Comparison of ENCODE assay signal across 8 cellular contexts in the genomic region with DNA sequence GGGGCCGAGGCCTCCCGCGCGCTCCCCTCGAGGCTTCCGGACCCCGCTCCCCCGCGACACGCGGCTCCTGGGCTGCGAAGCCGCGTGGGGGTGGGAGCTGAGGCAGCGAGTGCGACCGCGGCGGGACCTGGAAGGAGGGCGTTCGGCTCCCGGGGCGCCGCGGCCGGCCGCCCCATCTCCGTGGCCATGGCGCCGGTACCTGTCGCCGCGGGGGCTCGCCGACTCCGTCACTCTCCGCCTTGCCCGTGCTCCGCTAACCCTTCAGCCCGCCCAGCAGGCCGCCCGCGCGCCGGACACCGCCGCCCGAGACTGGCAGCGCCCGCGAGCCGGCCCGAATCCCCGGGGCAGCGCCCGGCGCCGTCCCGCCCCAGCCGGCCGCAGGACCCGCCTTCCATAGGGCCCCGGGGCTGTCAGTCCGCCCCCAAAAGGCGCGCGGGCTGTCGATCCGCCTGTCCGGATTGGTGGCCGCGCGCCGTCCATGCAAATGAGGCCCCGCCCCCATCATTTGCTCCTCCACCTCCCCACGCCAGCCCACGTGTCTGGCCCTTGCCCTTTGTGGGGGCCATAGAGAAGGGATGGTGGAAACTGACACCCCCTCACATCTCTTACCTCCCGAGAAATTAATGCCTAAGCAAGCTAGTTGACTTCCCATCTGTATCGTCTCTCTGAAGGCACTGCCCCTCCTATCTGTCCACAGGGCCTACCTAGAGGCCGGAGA. TPM values are rescaled to one million over a fixed set of nuclear protein-coding genes. Genes with fewer than 3 reads are reported as not detected.
DNase-seq lines count a peak whose midpoint lies in the region; ATAC-seq and TF ChIP-seq lines count a peak whose summit lies in the region.

FKBP5 (minus strand) TSS at position 311 of the 718 bp plus-strand sequence. CDS start 46,091 bp downstream, outside the sequence.

- peak within 1 kb of the TSS; percentile 50 for H3K27ac Mint-ChIP-seq in mesothelial cell of epicardium

- no peak for TF ChIP-seq CTCF in mesothelial cell of epicardium (IDR thresholded peaks at IDR 0.05; ENCODE audit: unreplicated experiment)

- peaks cover 12 to 29% (median 22%) of the 10 kb centered on the region in 10 experiments for H3K4me1 ChIP-seq in BLaER1 treated with 17β-estradiol and CSF1 and Interleukin-3, amounts not matched to agents 10 nM and 100 nM

- DNase-seq in GM19238 (ENCODE audit: insufficient read length, low spot score), result peak; percentile 93
- peak; percentile 82 to 91 for DNase-seq in NOMO-1 (lab: John Stamatoyannopoulos, UW; ENCODE audit: unreplicated experiment in 2 of 2)
- peak; percentile 65 for DNase-seq in activated CD8-positive, alpha-beta memory T cell treated with anti-CD3 and anti-CD28 coated beads, Interleukin-2, amount 50 U/mL, for 24 hours (ENCODE audit: extremely low read depth)
- DNase-seq in mesothelial cell of epicardium (ENCODE audit: low spot score in 2 of 2, unreplicated experiment in 2 of 2), result peak; percentile 78 to 86
- DNase-seq in stimulated activated CD8-positive, alpha-beta memory T cell treated with anti-CD3 and anti-CD28 coated beads, Interleukin-15, amount 100 ng/mL, for 48 hours (ENCODE audit: low read depth in 2 of 2), result peak; percentile 88 to 90

- H3K27me3 Mint-ChIP-seq in mesothelial cell of epicardium (ENCODE audit: low read depth), result peaks cover 17% of the 10 kb centered on the region

- in situ Hi-C loops in endometrial microvascular endothelial cells (cut with HindIII; ENCODE audit: inconsistent ontology term, low pct_unique_long_range_greater_than_20kb, low sequenced_read_pairs), result no loop called here

- peaks cover 0 to 37% (median 24%) of the 10 kb centered on the region in 11 experiments; a peak in 13 of 22 replicates for H4K20me1 ChIP-seq in BLaER1 treated with 17β-estradiol and CSF1 and Interleukin-3, amounts not matched to agents 10 nM and 100 nM

- H3K4me1 Mint-ChIP-seq in mesothelial cell of epicardium, result peaks cover 9% of the 10 kb centered on the region

- peak; percentile 82 for ATAC-seq in HG03439 (IDR thresholded peaks at IDR 0.05; ENCODE audit: unreplicated experiment)

- H3K36me3 ChIP-seq in BLaER1 treated with 17β-estradiol and CSF1 and Interleukin-3, amounts not matched to agents 10 nM and 100 nM, result peaks cover 0 to 7% (median 5%) of the 10 kb centered on the region in 11 experiments; a peak in 10 of 22 replicates

- H3K4me2 ChIP-seq in BLaER1 treated with 17β-estradiol and CSF1 and Interleukin-3, amounts not matched to agents 10 nM and 100 nM, result peak within 1 kb of the TSS; percentile 82 to 96 (median 93)

- H3K27ac ChIP-seq in BLaER1 treated with 17β-estradiol and CSF1 and Interleukin-3, amounts not matched to agents 10 nM and 100 nM, result peak within 1 kb of the TSS; percentile 80 to 90 (median 86)

- peak within 1 kb of the TSS; percentile 77 for H3K4me3 Mint-ChIP-seq in mesothelial cell of epicardium

- peak within 1 kb of the TSS; percentile 91 to 99 (median 94) for H3K4me3 ChIP-seq in BLaER1 treated with 17β-estradiol and CSF1 and Interleukin-3, amounts not matched to agents 10 nM and 100 nM

- no peaks in the 10 kb centered on the region for H3K27me3 ChIP-seq in BLaER1 treated with 17β-estradiol and CSF1 and Interleukin-3, amounts not matched to agents 10 nM and 100 nM

- H3K9me3 ChIP-seq in BLaER1 treated with 17β-estradiol and CSF1 and Interleukin-3, amounts not matched to agents 10 nM and 100 nM (replicated peaks in 1 of 11), result peaks cover 0 to 7% (median 0%) of the 10 kb centered on the region in 11 experiments; a peak in 7 of 22 replicates

- H3K9ac ChIP-seq in BLaER1 treated with 17β-estradiol and CSF1 and Interleukin-3, amounts not matched to agents 10 nM and 100 nM, result peak within 1 kb of the TSS; percentile 85 to 94 (median 91)

- H3K9me3 Mint-ChIP-seq in mesothelial cell of epicardium, result no peaks in the 10 kb centered on the region

- no peaks in the 10 kb centered on the region for H3K36me3 Mint-ChIP-seq in mesothelial cell of epicardium

RNA-seq across cellular contexts. Expression of gene FKBP5, which starts in this region (rescaled TPM):
- total RNA-seq in endometrial microvascular endothelial cells (ENCODE audit: inconsistent ontology term) (67.3 TPM), mesothelial cell of epicardium (7.3 to 7.6 TPM (median 7.3 TPM) in 3 replicates)

Comparison
In these comparisons a context has a peak if more than half of its experiments do, and no peak if none do; other contexts are left out.
1. Peak in every context shown above with its lines: DNase-seq, ATAC-seq, H3K4me3 ChIP-seq and H3K27ac ChIP-seq.